8 cellular contexts compared by ENCODE assay signal in genomic region chr6:138691595-138692057, GRCh38.
A peak's percentile ranks its signal among the peaks of the same experiment; 100 is the strongest.
DNase-seq lines count a peak whose midpoint lies in the region; ATAC-seq, FAIRE-seq and TF ChIP-seq lines count a peak whose summit lies in the region.

No MANE protein-coding gene starts in this region.

- ATAC-seq in right lobe of liver (peak; percentile 28 to 34 (median 30)), upper lobe of left lung (ENCODE audit: low FRiP score in 2 of 2) (no peak), HG03097 (IDR thresholded peaks at IDR 0.05; ENCODE audit: low FRiP score, unreplicated experiment) (no peak)

- no peak for TF ChIP-seq EP300 in upper lobe of left lung (IDR thresholded peaks at IDR 0.05)

- H3K27me3 ChIP-seq in bronchial epithelial cell (ENCODE audit: control insufficient read depth, insufficient read depth, low read length) (no peaks in the 10 kb centered on the region), right lobe of liver (no peaks in the 10 kb centered on the region), upper lobe of left lung (no peaks in the 10 kb centered on the region)

- H3K4me1 ChIP-seq in right lobe of liver (peaks cover 0 to 15% (median 5%) of the 10 kb centered on the region in 4 donors), upper lobe of left lung (peaks cover 0 to 15% (median 5%) of the 10 kb centered on the region in 4 donors)

- no peak for TF ChIP-seq POLR2A in right lobe of liver (IDR thresholded peaks at IDR 0.05)
- TF ChIP-seq POLR2A in upper lobe of left lung (IDR thresholded peaks at IDR 0.05), result no peak

- DNase-seq in DMS 273 (lab: John Stamatoyannopoulos, UW; ENCODE audit: unreplicated experiment), result peak; percentile 64
- DNase-seq in DMS 273 treated with DMSO at 0.1 percent for 48 hours (lab: John Stamatoyannopoulos, UW), result no peak
- peak; percentile 2 for DNase-seq in NAMALWA (ENCODE audit: low spot score)
- peak; percentile 81 for DNase-seq in bronchial epithelial cell (ENCODE audit: low read depth)
- no peak for DNase-seq in right lobe of liver
- no peak for DNase-seq in upper lobe of left lung
- no peak for DNase-seq in mesenteric fat pad (ENCODE audit: low spot score)

- no peak for FAIRE-seq in bronchial epithelial cell (lab: Jason Lieb, UNC)

- H3K4me3 ChIP-seq in bronchial epithelial cell (ENCODE audit: low read depth, low read length) (peak overlapping the region; percentile 92), right lobe of liver (peak overlapping the region; percentile 70 to 93 (median 76)), upper lobe of left lung (peak overlapping the region; percentile 73 to 93 (median 84))

- WGBS in right lobe of liver (ENCODE audit: insufficient coverage, low coverage, low lambda C conversion rate, missing lambda C conversion rate), result 2% methylated on average over 7 of the region's 14 CpGs
- 9% methylated on average over 14 of the region's 14 CpGs for WGBS in upper lobe of left lung, 2 donors

- intact Hi-C loops in right lobe of liver (cut with DNase I), result no loop called here

- no peaks in the 10 kb centered on the region for H3K36me3 ChIP-seq in bronchial epithelial cell (ENCODE audit: control insufficient read depth, insufficient read depth, low read length)
- no peaks in the 10 kb centered on the region for H3K36me3 ChIP-seq in right lobe of liver
- H3K36me3 ChIP-seq in upper lobe of left lung, result no peaks in the 10 kb centered on the region

- peak overlapping the region; percentile 86 to 90 (median 88) for H3K27ac ChIP-seq in right lobe of liver
- H3K27ac ChIP-seq in upper lobe of left lung, result peak overlapping the region in 3 of 4 donors; percentile 77 to 89 (median 79)

- H3K9me3 ChIP-seq in right lobe of liver, result no peaks in the 10 kb centered on the region
- no peaks in the 10 kb centered on the region for H3K9me3 ChIP-seq in upper lobe of left lung

- no peak for TF ChIP-seq CTCF in bronchial epithelial cell (IDR thresholded peaks at IDR 0.05; ENCODE audit: insufficient read depth, low read length, severe bottlenecking)
- TF ChIP-seq CTCF in right lobe of liver (IDR thresholded peaks at IDR 0.05), result no peak
- no peak for TF ChIP-seq CTCF in upper lobe of left lung (IDR thresholded peaks at IDR 0.05)

Comparison
In these comparisons a context has a peak if more than half of its experiments do, and no peak if none do; other contexts are left out.
1. DNase-seq: peak in DMS 273 (single experiment), NAMALWA (single experiment) and bronchial epithelial cell (single experiment); none in DMS 273 treated with DMSO at 0.1 percent for 48 hours (single experiment), right lobe of liver (0 of 3), upper lobe of left lung (0 of 2) and mesenteric fat pad (single experiment).
2. ATAC-seq: peak in right lobe of liver (4 of 4); none in upper lobe of left lung (0 of 2) and HG03097 (single experiment).
3. Peak in every context shown above with its lines, with median percentiles within 50 percentile points of each other: H3K4me3 ChIP-seq.